ENCODE assay signal across 8 cellular contexts in genomic region chr10:28532509-28533314, GRCh38. TPM values are rescaled to one million over a fixed set of nuclear protein-coding genes. Genes with fewer than 3 reads are reported as not detected.
DNase-seq lines count a peak whose midpoint lies in the region; ATAC-seq and TF ChIP-seq lines count a peak whose summit lies in the region.

Gene WAC, plus strand, starts transcription at chr10:28533118. Its CDS starts 462 bp downstream, at chr10:28533580.

- DNase-seq in NCI-H2196 treated with DMSO at 0.1 percent for 48 hours (lab: John Stamatoyannopoulos, UW; ENCODE audit: unreplicated experiment): peak; percentile 64
- peak; percentile 89 for DNase-seq in WERI-Rb-1
- DNase-seq in mammary epithelial cell: peak; percentile 92
- DNase-seq in iPS-NIHi11 (ENCODE audit: low spot score): peak; percentile 93
- DNase-seq in smooth muscle cell (lab: John Stamatoyannopoulos, UW; ENCODE audit: unreplicated experiment): peak; percentile 98

- H3F3A ChIP-seq in smooth muscle cell (ENCODE audit: low read depth): no peaks in the 10 kb centered on the region

- CTCF ChIA-PET in mammary epithelial cell (lab: Charles Lee; ENCODE audit: low non-redundant PET): no interaction called here

- H3K4me2 ChIP-seq in mammary epithelial cell (ENCODE audit: insufficient read depth, low read depth, low read length): peak within 1 kb of the TSS; percentile 83
- peak within 1 kb of the TSS; percentile 100 for H3K4me2 ChIP-seq in smooth muscle cell

- H4K20me1 ChIP-seq in mammary epithelial cell (ENCODE audit: insufficient read depth, low read length): no peaks in the 10 kb centered on the region
- H4K20me1 ChIP-seq in smooth muscle cell (ENCODE audit: low read depth): peaks cover 60% of the 10 kb centered on the region

- H3K9me3 ChIP-seq in WERI-Rb-1 (ENCODE audit: severe bottlenecking): no peaks in the 10 kb centered on the region
- H3K9me3 ChIP-seq in mammary epithelial cell (replicated peaks; ENCODE audit: insufficient read depth, low read length): no peaks in the 10 kb centered on the region
- no peaks in the 10 kb centered on the region for H3K9me3 ChIP-seq in smooth muscle cell (replicated peaks; ENCODE audit: low read depth)

- intact Hi-C loops in mammary epithelial cell (cut with micrococcal nuclease): loop anchor here (2.0 to 10.0 kb wide), 2 partner anchors 96 to 278 kb away; no protein-coding TSS in a partner anchor

- H3K27ac ChIP-seq in ACC112 (ENCODE audit: low read depth, low read length): peak within 1 kb of the TSS; percentile 92
- peak within 1 kb of the TSS; percentile 100 for H3K27ac ChIP-seq in WERI-Rb-1
- H3K27ac ChIP-seq in mammary epithelial cell (ENCODE audit: insufficient read depth, low read depth, low read length): peak within 1 kb of the TSS; percentile 97
- peak within 1 kb of the TSS; percentile 99 for H3K27ac ChIP-seq in smooth muscle cell (ENCODE audit: low read depth)

- H3K4me1 ChIP-seq in ACC112 (ENCODE audit: control insufficient read depth, insufficient read depth, low read length, unreplicated experiment): peaks cover 31% of the 10 kb centered on the region
- peaks cover 3% of the 10 kb centered on the region for H3K4me1 ChIP-seq in mammary epithelial cell (ENCODE audit: insufficient read depth, low read length)
- peaks cover 18% of the 10 kb centered on the region for H3K4me1 ChIP-seq in smooth muscle cell (ENCODE audit: low read depth)

- TF ChIP-seq CTCF in WERI-Rb-1 (IDR thresholded peaks at IDR 0.05; ENCODE audit: low read depth, low read length) (no peak), mammary epithelial cell (conservative IDR thresholded peaks at IDR 0.05 in 1 of 2, IDR thresholded peaks at IDR 0.05 in 1 of 2; ENCODE audit: extremely low read depth in 1 of 2, insufficient read depth in 1 of 2, low read depth in 1 of 2, low read length in 2 of 2) (peak in 1 of 2 donors; percentile 26), smooth muscle cell (IDR thresholded peaks at IDR 0.05; ENCODE audit: borderline replicate concordance, insufficient read depth, poor library complexity, severe bottlenecking) (no peak)

- peak within 1 kb of the TSS; percentile 92 for H3K4me3 ChIP-seq in ACC112 (ENCODE audit: low read depth, low read length)
- peak within 1 kb of the TSS; percentile 87 for H3K4me3 ChIP-seq in WERI-Rb-1 (ENCODE audit: low read depth, low read length)
- H3K4me3 ChIP-seq in mammary epithelial cell (replicated peaks in 1 of 3; ENCODE audit: insufficient read depth in 1 of 3, low read depth in 2 of 3, low read length in 3 of 3): peak within 1 kb of the TSS; percentile 96 to 99 (median 97)
- H3K4me3 ChIP-seq in smooth muscle cell: peak within 1 kb of the TSS; percentile 97

- in situ Hi-C loops in mammary epithelial cell (cut with MboI; ENCODE audit: low sequenced_read_pairs in 2 of 2): no loop called here

- H3K27me3 ChIP-seq in ACC112 (ENCODE audit: insufficient read depth, low read length) (no peaks in the 10 kb centered on the region), WERI-Rb-1 (ENCODE audit: insufficient read depth, low read depth, severe bottlenecking) (no peaks in the 10 kb centered on the region), mammary epithelial cell (ENCODE audit: insufficient read depth, low read length) (no peaks in the 10 kb centered on the region), smooth muscle cell (ENCODE audit: low read depth) (no peaks in the 10 kb centered on the region)

- 1% methylated on average over 25 of the region's 98 CpGs for WGBS in mammary epithelial cell (ENCODE audit: low coverage, missing lambda C conversion rate)
- 1% methylated on average over 65 of the region's 98 CpGs for WGBS in smooth muscle cell (ENCODE audit: low lambda C conversion rate)

- peak within 1 kb of the TSS; percentile 84 for H2AFZ ChIP-seq in ACC112 (ENCODE audit: low read length, unreplicated experiment)
- peak within 1 kb of the TSS; percentile 99 for H2AFZ ChIP-seq in mammary epithelial cell (ENCODE audit: low read depth, low read length)
- peak within 1 kb of the TSS; percentile 52 for H2AFZ ChIP-seq in smooth muscle cell (ENCODE audit: low read depth)

- dilution Hi-C loops in mammary epithelial cell (cut with HindIII; ENCODE audit: low sequenced_read_pairs): no loop called here

- H3K79me2 ChIP-seq in ACC112 (ENCODE audit: control insufficient read depth, insufficient read depth, low read length, unreplicated experiment): peaks cover 90% of the 10 kb centered on the region
- peaks cover 93% of the 10 kb centered on the region for H3K79me2 ChIP-seq in mammary epithelial cell (ENCODE audit: insufficient read depth, low read length)
- H3K79me2 ChIP-seq in smooth muscle cell (ENCODE audit: low read depth): peaks cover 88% of the 10 kb centered on the region

- ATAC-seq in GM18870 (IDR thresholded peaks at IDR 0.05; ENCODE audit: unreplicated experiment): peak; percentile 77
- peak; percentile 78 for ATAC-seq in HG03135 (IDR thresholded peaks at IDR 0.05; ENCODE audit: unreplicated experiment)

- H3K36me3 ChIP-seq in ACC112 (ENCODE audit: insufficient read depth, low read length): peaks cover 40% of the 10 kb centered on the region
- peaks cover 33% of the 10 kb centered on the region for H3K36me3 ChIP-seq in WERI-Rb-1
- H3K36me3 ChIP-seq in mammary epithelial cell (ENCODE audit: insufficient read depth, low read length): peaks cover 18% of the 10 kb centered on the region
- peaks cover 14% of the 10 kb centered on the region for H3K36me3 ChIP-seq in smooth muscle cell (ENCODE audit: low read depth)

- H3K9ac ChIP-seq in mammary epithelial cell (ENCODE audit: insufficient read depth, low read length): peak within 1 kb of the TSS; percentile 98
- peak within 1 kb of the TSS; percentile 97 for H3K9ac ChIP-seq in smooth muscle cell (ENCODE audit: low read depth)

- no TSS peak for BruUV-seq in mammary epithelial cell (replicated peaks; lab: Mats Ljungman, UMichigan)

RNA-seq across cellular contexts. Expression of gene WAC, which starts in this region (rescaled TPM):
- 100 to 1,000 TPM in 1 of 2 donors, 10 to 100 TPM in 1; 57.0 to 105 TPM for total RNA-seq in mammary epithelial cell
- 58.6 TPM for polyA plus RNA-seq in mammary epithelial cell
- polyA minus RNA-seq in mammary epithelial cell: 39.1 TPM
- total RNA-seq in smooth muscle cell: 97.5 and 121 TPM in 2 replicates
- polyA plus RNA-seq in smooth muscle cell: 52.2 and 78.4 TPM in 2 replicates

Comparison
In these comparisons a context has a peak if more than half of its experiments do, and no peak if none do; other contexts are left out.
1. Peak in every context shown above with its lines: DNase-seq, ATAC-seq, H3K4me3 ChIP-seq and H3K27ac ChIP-seq.